ENCODE assay signal across 8 cellular contexts in the genomic region with DNA sequence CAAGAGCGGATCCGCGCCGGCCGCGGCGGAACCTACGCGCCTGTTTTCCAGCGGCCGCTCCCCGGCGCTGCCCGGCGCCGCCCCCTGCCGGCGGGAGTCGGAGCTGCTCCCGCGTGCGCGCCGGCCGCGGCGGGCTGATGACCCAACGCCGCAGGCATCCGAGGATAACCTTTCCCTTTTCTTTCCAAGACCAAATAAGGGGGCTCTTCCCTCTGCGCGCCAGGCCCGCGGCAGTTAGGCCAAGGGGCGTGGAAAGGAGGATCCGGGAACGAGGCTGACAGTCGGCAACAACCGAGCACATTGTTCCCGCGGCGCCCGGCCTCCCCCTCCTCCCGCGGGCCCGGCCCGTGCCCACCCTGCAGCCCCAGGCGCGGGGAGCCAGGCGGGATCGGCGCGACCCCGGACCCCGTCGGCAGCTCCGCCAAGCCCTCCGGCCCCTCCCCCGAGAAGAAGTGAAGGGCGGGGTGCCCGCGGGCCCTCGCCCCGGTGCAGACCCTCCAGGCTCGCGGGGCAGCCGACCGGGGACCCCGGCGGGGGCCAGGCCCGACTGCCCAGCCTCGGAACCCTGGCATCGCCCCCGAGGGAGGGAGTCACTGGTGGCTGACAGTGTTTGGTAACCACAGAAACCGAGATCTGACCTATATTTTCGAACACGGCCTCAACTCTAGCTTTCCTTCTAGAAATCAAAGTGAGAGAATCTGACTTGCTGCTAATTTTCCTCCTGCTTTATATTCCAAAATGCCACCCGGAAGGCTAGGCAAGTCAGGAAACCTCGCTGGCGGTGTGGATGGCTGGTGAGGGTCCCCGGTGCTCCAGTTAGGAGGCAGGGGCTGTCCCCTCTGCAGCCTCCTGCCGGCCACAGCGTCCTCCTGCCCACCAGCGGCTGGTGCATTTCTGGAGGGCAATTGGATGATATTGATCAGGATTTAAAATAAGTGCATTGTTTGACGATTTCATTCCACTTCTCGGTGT. TPM values are rescaled to one million over a fixed set of nuclear protein-coding genes. Genes with fewer than 3 reads are reported as not detected.
DNase-seq lines count a peak whose midpoint lies in the region; ATAC-seq, FAIRE-seq and TF ChIP-seq lines count a peak whose summit lies in the region.

No MANE protein-coding gene starts in this region.

- H3K27ac ChIP-seq in astrocyte (ENCODE audit: low read depth, low read length) (peak overlapping the region; percentile 59), right cardiac atrium (ENCODE audit: low read length) (peak overlapping the region; percentile 68)

- POLR2A ChIA-PET in Caco-2 (lab: Charles Lee): interaction anchor here (0.6 kb wide), 1 partner anchor 192 kb away, joined by 4 read pairs; no protein-coding TSS in a partner anchor

- H3K27me3 ChIP-seq in Caco-2 (replicated peaks; ENCODE audit: control insufficient read depth, insufficient read depth, low read length) (no peaks in the 10 kb centered on the region), astrocyte (ENCODE audit: insufficient read depth, low read length) (peaks cover 3% of the 10 kb centered on the region), right cardiac atrium (ENCODE audit: control insufficient read depth, insufficient read depth) (no peaks in the 10 kb centered on the region)

- H4K20me1 ChIP-seq in astrocyte (ENCODE audit: insufficient read depth, low read length): no peaks in the 10 kb centered on the region

- BruUV-seq in Caco-2 (replicated peaks; lab: Mats Ljungman, UMichigan): no TSS peak

- H3K36me3 Mint-ChIP-seq in Caco-2 (ENCODE audit: insufficient read depth, unreplicated experiment): no peaks in the 10 kb centered on the region
- no peaks in the 10 kb centered on the region for H3K36me3 Mint-ChIP-seq in astrocyte (ENCODE audit: low read depth, unreplicated experiment)

- CTCF ChIA-PET in Caco-2 (lab: Charles Lee): interaction anchor here (0.6 to 1.1 kb wide), 4 partner anchors 45 to 627 kb away, joined by 3 to 4 read pairs (median 4); no protein-coding TSS in a partner anchor

- H3K4me1 Mint-ChIP-seq in Caco-2 (ENCODE audit: low read depth, unreplicated experiment): no peaks in the 10 kb centered on the region
- H3K4me1 Mint-ChIP-seq in astrocyte (ENCODE audit: low read depth, unreplicated experiment): no peaks in the 10 kb centered on the region

- WGBS in right cardiac atrium: 6% methylated on average over 86 of the region's 86 CpGs

- peak overlapping the region; percentile 87 for H3K9ac ChIP-seq in astrocyte (ENCODE audit: low read length)

- H3K4me1 ChIP-seq in Caco-2 (no peaks in the 10 kb centered on the region), astrocyte (ENCODE audit: insufficient read depth, low read length) (peaks cover 7% of the 10 kb centered on the region), right cardiac atrium (ENCODE audit: control insufficient read depth, insufficient read depth, low read length) (peaks cover 2% of the 10 kb centered on the region)

- intact Hi-C loops in Caco-2 (cut with micrococcal nuclease; ENCODE audit: unreplicated experiment) (no loop called here), right cardiac atrium (cut with DNase I) (loop anchor here in 1 of 4 donors (5.0 to 10.0 kb wide), 2 partner anchors 104 to 412 kb away; a partner anchor contains a TSS), posterior vena cava (cut with DNase I) (loop anchor here (2.0 to 10.0 kb wide), 2 partner anchors 62 to 284 kb away; no protein-coding TSS in a partner anchor)

- peak overlapping the region; percentile 81 for H2AFZ ChIP-seq in astrocyte (ENCODE audit: low read depth, low read length)

- DNase-seq in Caco-2: peak in 1 of 2 experiments; percentile 78
- peak; percentile 84 for DNase-seq in HTR-8/SVneo (ENCODE audit: insufficient read length, low spot score)
- DNase-seq in SW480 (ENCODE audit: low spot score): peak; percentile 84
- DNase-seq in astrocyte (ENCODE audit: low read depth): peak; percentile 74
- peak; percentile 88 to 93 (median 92) for DNase-seq in right cardiac atrium
- DNase-seq in posterior vena cava (ENCODE audit: low spot score): peak; percentile 95

- H3K27me3 Mint-ChIP-seq in Caco-2 (ENCODE audit: insufficient read depth, unreplicated experiment) (peaks cover 2% of the 10 kb centered on the region), astrocyte (ENCODE audit: low read depth, unreplicated experiment) (peaks cover 2% of the 10 kb centered on the region)

- peak overlapping the region; percentile 48 for H3K4me3 ChIP-seq in Caco-2 (ENCODE audit: low read depth, low read length)
- peak overlapping the region; percentile 57 for H3K4me3 ChIP-seq in astrocyte (ENCODE audit: insufficient read depth, low read depth, low read length)
- peak overlapping the region; percentile 58 for H3K4me3 ChIP-seq in right cardiac atrium (ENCODE audit: low read length)

- H3K79me2 ChIP-seq in astrocyte (ENCODE audit: insufficient read depth, low read length): no peaks in the 10 kb centered on the region

- H3K4me3 Mint-ChIP-seq in Caco-2 (ENCODE audit: unreplicated experiment) (peak overlapping the region; percentile 63), astrocyte (ENCODE audit: unreplicated experiment) (peak overlapping the region; percentile 79)

- H3K27ac Mint-ChIP-seq in Caco-2 (ENCODE audit: unreplicated experiment) (no peak overlapping the region), astrocyte (ENCODE audit: unreplicated experiment) (peak overlapping the region; percentile 87)

- FAIRE-seq in HTR-8/SVneo (lab: Jason Lieb, UNC) (peak; percentile 90), astrocyte (lab: Jason Lieb, UNC) (no peak)

- peak overlapping the region; percentile 88 for H3K4me2 ChIP-seq in astrocyte (ENCODE audit: low read length)

- TF ChIP-seq CTCF in Caco-2 (IDR thresholded peaks at IDR 0.05; ENCODE audit: insufficient read depth in 1 of 2, low read depth in 1 of 2, low read length in 1 of 2, severe bottlenecking in 1 of 2, unreplicated experiment in 1 of 2): peak; percentile 25 to 71
- TF ChIP-seq CTCF in astrocyte (IDR thresholded peaks at IDR 0.05; ENCODE audit: insufficient read depth, low read depth, low read length): peak; percentile 53

- ATAC-seq in GM21360 (IDR thresholded peaks at IDR 0.05; ENCODE audit: unreplicated experiment) (peak; percentile 70), right cardiac atrium (peak; percentile 90 to 93), HG03439 (IDR thresholded peaks at IDR 0.05; ENCODE audit: unreplicated experiment) (no peak)

- H3K9me3 Mint-ChIP-seq in Caco-2 (ENCODE audit: unreplicated experiment) (no peaks in the 10 kb centered on the region), astrocyte (ENCODE audit: unreplicated experiment) (peaks cover 2% of the 10 kb centered on the region)

- no peaks in the 10 kb centered on the region for H3K36me3 ChIP-seq in Caco-2 (ENCODE audit: control insufficient read depth, insufficient read depth, low read length)
- H3K36me3 ChIP-seq in astrocyte (ENCODE audit: insufficient read depth, low read length): no peaks in the 10 kb centered on the region

- H3K9me3 ChIP-seq in Caco-2 (no peaks in the 10 kb centered on the region), astrocyte (ENCODE audit: insufficient read depth, low read depth, low read length) (no peaks in the 10 kb centered on the region), right cardiac atrium (ENCODE audit: control insufficient read depth, low read length) (no peaks in the 10 kb centered on the region)

RNA-seq across cellular contexts. Expression of a gene that starts 45.6 kb away (rescaled TPM):
- total RNA-seq in Caco-2 (2022): 6.0 and 6.1 TPM in 2 replicates
- total RNA-seq in astrocyte: 9.7 and 10.1 TPM in 2 replicates
- total RNA-seq in right cardiac atrium: 100 to 1,000 TPM; 184 to 463 (median 218) TPM
- polyA plus RNA-seq in right cardiac atrium: 127 TPM
- 100 to 1,000 TPM; 447 to 863 TPM for total RNA-seq in posterior vena cava

RNA-seq across cellular contexts. Expression of a gene that starts 51.7 kb away (rescaled TPM):
- not detected in 2 replicates for total RNA-seq in Caco-2 (2022)
- not detected in 2 replicates for total RNA-seq in astrocyte
- 1 to 10 TPM in 3 of 4 donors, under 1 TPM in 1; 0.84 to 5.2 (median 2.6) TPM for total RNA-seq in right cardiac atrium
- polyA plus RNA-seq in right cardiac atrium: 6.1 TPM
- 1 to 10 TPM in 1 of 2 donors, under 1 TPM in 1; 0.29 to 1.7 TPM for total RNA-seq in posterior vena cava

Comparison
In these comparisons a context has a peak if more than half of its experiments do, and no peak if none do; other contexts are left out.
1. RNA of a gene that starts 45.6 kb away (total RNA-seq): 447 to 863 TPM in posterior vena cava and 184 to 463 TPM in right cardiac atrium; 9.7 to 10.1 TPM in astrocyte and 6.0 to 6.1 TPM in Caco-2; every median in the first group is over 10 times any median in the second.
2. Peak in every context shown above with its lines, with median percentiles within 50 percentile points of each other: H3K4me3 ChIP-seq.